Comparison of ENCODE assay signal across 16 cellular contexts in the genomic region with DNA sequence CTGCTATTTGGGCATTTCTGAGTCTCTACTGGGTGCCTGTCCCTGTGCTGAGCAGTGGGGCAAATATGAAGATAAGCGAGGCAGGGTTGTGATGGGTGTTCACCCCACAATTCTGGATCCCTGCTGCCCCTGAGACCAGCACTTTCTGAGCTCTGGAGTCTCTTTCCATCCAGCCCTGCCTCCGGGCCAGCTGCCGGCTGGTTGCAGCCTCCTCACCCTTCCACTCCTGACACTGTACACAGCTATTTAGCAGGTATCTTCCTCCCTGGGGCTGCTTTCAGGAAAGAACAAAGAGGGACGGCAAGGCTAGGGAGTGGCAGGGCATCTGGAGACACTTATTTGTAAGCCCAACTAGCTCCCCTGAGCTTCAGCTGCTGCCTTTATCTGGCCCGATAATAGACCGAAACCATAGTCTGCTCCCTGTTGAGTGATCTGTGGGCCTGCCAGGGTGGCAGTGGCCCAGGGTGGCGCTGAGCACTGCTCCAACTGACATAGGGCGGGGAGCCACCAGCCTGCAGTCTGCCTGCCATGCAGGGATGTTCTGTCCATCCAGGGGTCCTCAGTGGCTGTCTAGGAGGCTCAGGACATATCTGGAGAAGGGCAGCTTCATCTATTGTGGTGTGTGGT. TPM values are rescaled to one million over a fixed set of nuclear protein-coding genes. Genes with fewer than 3 reads are reported as not detected.
DNase-seq lines count a peak whose midpoint lies in the region; ATAC-seq and TF ChIP-seq lines count a peak whose summit lies in the region.
"Had no signal": no experiment of that assay in that cellular context is flagged by ENCODE, and none has a peak within 500 bp of the region (broad histone marks: within the 10 kb centered on the region; RNA-seq: fewer than 3 reads in every experiment).

No MANE protein-coding gene starts in this region.

- 96% methylated on average over 5 of the region's 8 CpGs for WGBS in SK-N-SH (ENCODE audit: low lambda C conversion rate)
- 85 to 86% methylated on average over 8 of the region's 8 CpGs for WGBS in aorta, 2 donors

- H3K27ac ChIP-seq in SK-N-SH (ENCODE audit: low read depth in 2 of 2, low read length in 1 of 2) = peak overlapping the region in 1 of 2 experiments; percentile 100; a peak in 2 of 4 replicates
- H3K27ac ChIP-seq in breast epithelium = peak overlapping the region; percentile 73 to 82
- no peak overlapping the region for H3K27ac ChIP-seq in aorta (ENCODE audit: low read depth in 1 of 2, low read length in 2 of 2)

- no peak for TF ChIP-seq POLR2A in breast epithelium (IDR thresholded peaks at IDR 0.05)

- H2AFZ ChIP-seq in SK-N-SH (ENCODE audit: low read depth) = no peak overlapping the region

- H3K4me2 ChIP-seq in SK-N-SH = no peak overlapping the region

- peak; percentile 55 for DNase-seq in SK-N-SH
- no peak for DNase-seq in breast epithelium (ENCODE audit: low spot score in 2 of 2)
- DNase-seq in aorta = peak; percentile 29 to 50
- no peak for DNase-seq in NCI-H226
- DNase-seq in KG1 (lab: John Stamatoyannopoulos, UW) = no peak
- DNase-seq in AG08396 (ENCODE audit: low spot score) = no peak
- DNase-seq: ACHN; activated B cell treated with CpG ODN at 0.5 μM for 24 hours; activated naive CD4-positive, alpha-beta T cell treated with anti-CD3 and anti-CD28 coated beads, Interleukin-2, amount 10 ng/mL, durations not matched to agents 7 days and 5 days; central memory CD4-positive, alpha-beta T cell; kidney glomerular epithelial cell; NCI-H2171 treated with DMSO at 0.1 percent for 48 hours; stimulated activated naive CD8-positive, alpha-beta T cell treated with anti-CD3 and anti-CD28 coated beads, Interleukin-15, Interleukin-2, amounts not matched to agents 100 U/mL and 50 U/mL, for 24 hours had no signal

- H3K9me2 ChIP-seq in SK-N-SH = no peaks in the 10 kb centered on the region

- no peaks in the 10 kb centered on the region for H3K27me3 ChIP-seq in SK-N-SH (ENCODE audit: insufficient read depth)
- no peaks in the 10 kb centered on the region for H3K27me3 ChIP-seq in breast epithelium
- H3K27me3 ChIP-seq in mucosa of stomach (ENCODE audit: control insufficient read depth, insufficient read depth, low read length) = no peaks in the 10 kb centered on the region
- no peaks in the 10 kb centered on the region for H3K27me3 ChIP-seq in aorta (ENCODE audit: control insufficient read depth in 1 of 2, insufficient read depth in 2 of 2, low read length in 1 of 2)

- intact Hi-C loops in breast epithelium (cut with DNase I; ENCODE audit: low total_unique reads) (no loop called here), aorta (cut with DNase I) (no loop called here)

- TF ChIP-seq RAD21 in SK-N-SH (IDR thresholded peaks at IDR 0.05; ENCODE audit: low read length) = no peak

- POLR2A ChIA-PET in SK-N-SH (lab: Yijun Ruan, JAX) = interaction anchor here (0.7 to 6.7 kb wide), 7 partner anchors 8 to 790 kb away, joined by 3 to 53 read pairs (median 5); partner anchors contain the start of gene KRT80

- TF ChIP-seq CTCF in SK-N-SH (IDR thresholded peaks at IDR 0.05) (no peak), breast epithelium (IDR thresholded peaks at IDR 0.05) (no peak)

- H3K4me3 ChIP-seq in SK-N-SH (ENCODE audit: low read depth in 2 of 2, low read length in 1 of 2) = no peak overlapping the region
- no peak overlapping the region for H3K4me3 ChIP-seq in breast epithelium
- no peak overlapping the region for H3K4me3 ChIP-seq in mucosa of stomach (ENCODE audit: low read length)
- no peak overlapping the region for H3K4me3 ChIP-seq in aorta (ENCODE audit: low read length in 2 of 2)

- H4K20me1 ChIP-seq in SK-N-SH (ENCODE audit: insufficient read depth) = no peaks in the 10 kb centered on the region

- TF ChIP-seq EP300 in SK-N-SH (IDR thresholded peaks at IDR 0.05; ENCODE audit: borderline replicate concordance in 1 of 2, low read depth in 1 of 2, low read length in 1 of 2) = no peak; a peak in 1 of 4 replicates

- ATAC-seq in SK-N-SH treated with all-trans-retinoic acid at 6 μM for 48 hours (no peak), aorta (ENCODE audit: low FRiP score) (no peak)
- ATAC-seq: naive thymus-derived CD8-positive, alpha-beta T cell; stimulated activated naive CD8-positive, alpha-beta T cell treated with anti-CD3 and anti-CD28 coated beads, Interleukin-15, Interleukin-2, amounts not matched to agents 100 U/mL and 50 U/mL, for 24 hours had no signal

- H3K4me1 ChIP-seq in SK-N-SH (ENCODE audit: control insufficient read depth in 1 of 2, insufficient read depth in 2 of 2, low read depth in 1 of 2, low read length in 1 of 2) (peaks cover 26 to 82% of the 10 kb centered on the region in 2 experiments), breast epithelium (peaks cover 0 to 22% of the 10 kb centered on the region in 2 donors), mucosa of stomach (ENCODE audit: control insufficient read depth, insufficient read depth, low read length) (peaks cover 49% of the 10 kb centered on the region), aorta (ENCODE audit: control insufficient read depth in 1 of 2, insufficient read depth in 2 of 2, low read length in 2 of 2) (no peaks in the 10 kb centered on the region)

- H3K9me3 ChIP-seq in SK-N-SH (no peaks in the 10 kb centered on the region), breast epithelium (no peaks in the 10 kb centered on the region), mucosa of stomach (ENCODE audit: control insufficient read depth, low read length) (no peaks in the 10 kb centered on the region), aorta (ENCODE audit: control insufficient read depth, low read length) (no peaks in the 10 kb centered on the region)

- H3K9ac ChIP-seq in SK-N-SH (no peak overlapping the region), mucosa of stomach (ENCODE audit: low read length) (peak overlapping the region; percentile 7)

- H3F3A ChIP-seq in SK-N-SH (replicated peaks; ENCODE audit: insufficient read depth) = peaks cover 12% of the 10 kb centered on the region

- no peaks in the 10 kb centered on the region for H3K79me2 ChIP-seq in SK-N-SH (ENCODE audit: insufficient read depth)

- H3K36me3 ChIP-seq in SK-N-SH (replicated peaks in 1 of 2; ENCODE audit: control insufficient read depth in 1 of 2, insufficient read depth in 2 of 2, low read length in 1 of 2) (no peaks in the 10 kb centered on the region), breast epithelium (no peaks in the 10 kb centered on the region), mucosa of stomach (ENCODE audit: control insufficient read depth, insufficient read depth, low read length) (no peaks in the 10 kb centered on the region), aorta (ENCODE audit: control insufficient read depth in 1 of 2, insufficient read depth in 2 of 2, low read length in 1 of 2) (no peaks in the 10 kb centered on the region)

- CTCF ChIA-PET in SK-N-SH (lab: Yijun Ruan, JAX) = interaction anchor here (0.9 to 2.4 kb wide), 5 partner anchors 45 to 781 kb away, joined by 3 to 7 read pairs (median 3); no protein-coding TSS in a partner anchor

TF ChIP-seq in SK-N-SH, 30 proteins besides CTCF, POLR2A, EP300 and RAD21:
- TF ChIP-seq GATA2 (CRISPR knock-in tag; IDR thresholded peaks at IDR 0.05) (peak; percentile 8), FOXJ3 (CRISPR knock-in tag; IDR thresholded peaks at IDR 0.05) (no peak)

TF ChIP-seq in SK-N-SH treated with all-trans-retinoic acid at 6 μM for 48 hours, 23 proteins besides CTCF, POLR2A, EP300 and RAD21 (continues in another document):
- TF ChIP-seq POU6F1 (CRISPR knock-in tag; IDR thresholded peaks at IDR 0.05; ENCODE audit: borderline replicate concordance, low read depth) (no peak), BACH2 (CRISPR knock-in tag; IDR thresholded peaks at IDR 0.05; ENCODE audit: borderline replicate concordance) (no peak), ZNF565 (CRISPR knock-in tag; conservative IDR thresholded peaks at IDR 0.05; ENCODE audit: low read depth) (no peak), ZC3H10 (CRISPR knock-in tag; IDR thresholded peaks at IDR 0.05) (no peak), ARNTL (CRISPR knock-in tag; IDR thresholded peaks at IDR 0.05; ENCODE audit: borderline replicate concordance, low read depth) (no peak), ZNF70 (CRISPR knock-in tag; IDR thresholded peaks at IDR 0.05) (no peak), ISL1 (CRISPR knock-in tag; IDR thresholded peaks at IDR 0.05) (no peak), ZFP30 (CRISPR knock-in tag; IDR thresholded peaks at IDR 0.05) (no peak), GLIS3 (CRISPR knock-in tag; IDR thresholded peaks at IDR 0.05) (no peak), ZNF8 (CRISPR knock-in tag; IDR thresholded peaks at IDR 0.05) (no peak), CSDC2 (CRISPR knock-in tag; IDR thresholded peaks at IDR 0.05) (no peak), PPARA (CRISPR knock-in tag; IDR thresholded peaks at IDR 0.05; ENCODE audit: borderline replicate concordance) (no peak), RARB (CRISPR knock-in tag; IDR thresholded peaks at IDR 0.05) (no peak), OSR1 (CRISPR knock-in tag; IDR thresholded peaks at IDR 0.05) (no peak), SNAI2 (CRISPR knock-in tag; IDR thresholded peaks at IDR 0.05) (no peak)

RNA-seq across cellular contexts. Expression of gene KRT80, which starts 7.6 kb away (rescaled TPM):
- polyA plus RNA-seq in SK-N-SH (2012; rRNA removed) (14.9 and 17.4 TPM in 2 replicates), aorta (under 1 TPM in 1 of 2 donors, not detected in 1; 0.20 TPM)
- 8.1 and 10.8 TPM in 2 replicates for polyA plus RNA-seq in SK-N-SH (2012; cell fraction: cytosol; rRNA removed)
- polyA plus RNA-seq in SK-N-SH (2012; cell fraction: nucleus; rRNA removed) = 21.6 and 31.9 TPM in 2 replicates
- total RNA-seq in breast epithelium (1 to 10 TPM in 2 of 3 donors, not detected in 1; 2.9 to 9.8 TPM), aorta (under 1 TPM; 0.12 to 0.71 TPM)
- total RNA-seq: activated B cell treated with CpG ODN at 0.5 μM for 24 hours; naive thymus-derived CD8-positive, alpha-beta T cell had no signal
- polyA plus RNA-seq: naive thymus-derived CD8-positive, alpha-beta T cell had no signal

RNA-seq across cellular contexts. Expression of gene KRT7, which starts 33.6 kb away (rescaled TPM):
- 3.2 and 5.4 TPM in 2 replicates for polyA plus RNA-seq in SK-N-SH (2012; rRNA removed)
- 2.9 TPM in 2 replicates for polyA plus RNA-seq in SK-N-SH (2012; cell fraction: cytosol; rRNA removed)
- 1.9 and 3.3 TPM in 2 replicates for polyA plus RNA-seq in SK-N-SH (2012; cell fraction: nucleus; rRNA removed)
- 1,000 to 10,000 TPM in 1 of 3 donors, 100 to 1,000 TPM in 1, 1 to 10 TPM in 1; 4.2 to 1,051 (median 358) TPM for total RNA-seq in breast epithelium
- 10 to 100 TPM in 1 of 2 donors, 1 to 10 TPM in 1; 8.7 to 17.3 TPM for total RNA-seq in aorta
- 100 to 1,000 TPM in 1 of 2 donors, 10 to 100 TPM in 1; 82.6 to 110 TPM for polyA plus RNA-seq in aorta
- total RNA-seq: naive thymus-derived CD8-positive, alpha-beta T cell had no signal
- polyA plus RNA-seq: naive thymus-derived CD8-positive, alpha-beta T cell had no signal

Comparison
In these comparisons a context has a peak if more than half of its experiments do, and no peak if none do; other contexts are left out.
1. DNase-seq: peak in SK-N-SH (single experiment) and aorta (2 of 2); none in breast epithelium (0 of 2), NCI-H226 (single experiment), KG1 (single experiment) and AG08396 (single experiment).
2. H3K27ac ChIP-seq: peak in breast epithelium (2 of 2); none in aorta (0 of 2).